Comparison of ENCODE assay signal across 11 cellular contexts in genomic region chr1:21930629-21931170, GRCh38. TPM values are rescaled to one million over a fixed set of nuclear protein-coding genes. Genes with fewer than 3 reads are reported as not detected.
DNase-seq lines count a peak whose midpoint lies in the region; ATAC-seq, FAIRE-seq and TF ChIP-seq lines count a peak whose summit lies in the region.
"Had no signal": no experiment of that assay in that cellular context is flagged by ENCODE, and none has a peak within 500 bp of the region (broad histone marks: within the 10 kb centered on the region; RNA-seq: fewer than 3 reads in every experiment).

No MANE protein-coding gene starts in this region.

- TF ChIP-seq POLR2A in A549 (IDR thresholded peaks at IDR 0.05; ENCODE audit: low read length) (no peak), gastroesophageal sphincter (IDR thresholded peaks at IDR 0.05) (no peak)

- H3K9me3 ChIP-seq in A549 (no peaks in the 10 kb centered on the region), SJCRH30 (replicated peaks) (no peaks in the 10 kb centered on the region), gastroesophageal sphincter (no peaks in the 10 kb centered on the region), psoas muscle (no peaks in the 10 kb centered on the region)

- FAIRE-seq in A549 (lab: Jason Lieb, UNC), result no peak

- TF ChIP-seq CTCF in A549 (IDR thresholded peaks at IDR 0.05) (no peak), gastroesophageal sphincter (IDR thresholded peaks at IDR 0.05) (no peak), psoas muscle (IDR thresholded peaks at IDR 0.05) (no peak)

- H3K36me3 ChIP-seq in SJCRH30 (peaks cover 52% of the 10 kb centered on the region), gastroesophageal sphincter (peaks cover 0 to 5% of the 10 kb centered on the region in 2 donors), psoas muscle (ENCODE audit: insufficient read depth in 1 of 2, low read depth in 1 of 2) (no peaks in the 10 kb centered on the region)

- H3K4me1 ChIP-seq in A549 (peaks cover 100% of the 10 kb centered on the region), SJCRH30 (peaks cover 60% of the 10 kb centered on the region), gastroesophageal sphincter (peaks cover 21 to 98% (median 75%) of the 10 kb centered on the region in 3 donors), psoas muscle (peaks cover 49% of the 10 kb centered on the region)

- peak overlapping the region; percentile 92 for H3K4me2 ChIP-seq in A549

- H3K27me3 ChIP-seq in SJCRH30 (no peaks in the 10 kb centered on the region), gastroesophageal sphincter (no peaks in the 10 kb centered on the region), psoas muscle (ENCODE audit: insufficient read depth in 3 of 3, low read length in 2 of 3) (no peaks in the 10 kb centered on the region)

- peak overlapping the region; percentile 98 to 100 for H3K27ac ChIP-seq in A549
- H3K27ac ChIP-seq in SJCRH30, result peak overlapping the region; percentile 59
- peak overlapping the region; percentile 86 to 98 (median 96) for H3K27ac ChIP-seq in gastroesophageal sphincter
- H3K27ac ChIP-seq in psoas muscle, result peak overlapping the region; percentile 82

- peak; percentile 10 to 23; a peak in 5 of 6 replicates for ATAC-seq in A549
- no peak for ATAC-seq in gastroesophageal sphincter
- ATAC-seq in psoas muscle, result no peak
- ATAC-seq in GM18498 (IDR thresholded peaks at IDR 0.05; ENCODE audit: unreplicated experiment), result no peak
- ATAC-seq: naive thymus-derived CD8-positive, alpha-beta T cell had no signal

- 86% methylated on average over 6 of the region's 6 CpGs for WGBS in A549 (ENCODE audit: missing lambda C conversion rate)
- 73 to 89% methylated on average over 2 to 4 of the region's 6 CpGs for WGBS in gastroesophageal sphincter (ENCODE audit: low coverage in 1 of 2), 2 donors
- 81 to 88% (median 84%) methylated on average over 6 of the region's 6 CpGs for WGBS in psoas muscle, 3 donors

- POLR2A ChIA-PET in A549 (lab: Yijun Ruan, JAX), result no interaction called here

- CTCF ChIA-PET in A549 (lab: Yijun Ruan, JAX), result interaction anchor here (0.7 to 4.3 kb wide), 5 partner anchors 9 to 18 kb away, joined by 3 to 18 read pairs (median 4); no protein-coding TSS in a partner anchor

- H3K4me3 ChIP-seq in A549 (peak overlapping the region; percentile 20; the same call in 2 of the 3 replicates), SJCRH30 (no peak overlapping the region), gastroesophageal sphincter (no peak overlapping the region), psoas muscle (peak overlapping the region; percentile 31)

- DNase-seq in A549 (ENCODE audit: low read depth in 1 of 2, low spot score in 1 of 2), result no peak
- no peak for DNase-seq in SJCRH30
- DNase-seq in psoas muscle, result no peak
- DNase-seq in NCI-H1436 (lab: John Stamatoyannopoulos, UW), result no peak
- no peak for DNase-seq in HUDEP-2 (lab: John Stamatoyannopoulos, UW; ENCODE audit: unreplicated experiment in 76 of 76)
- no peak for DNase-seq in NCI-H2171 (lab: John Stamatoyannopoulos, UW)
- DNase-seq: naive thymus-derived CD8-positive, alpha-beta T cell; stimulated activated CD4-positive, alpha-beta T cell treated with anti-CD3 and anti-CD28 coated beads, Interleukin-1b, Interleukin-23, amount 100 ng/mL, for 48 hours; stimulated activated naive CD4-positive, alpha-beta T cell treated with Interleukin-2 at 50 U/mL for 16 hours had no signal

- intact Hi-C loops in psoas muscle (cut with DNase I), result loop anchor here in 1 of 2 donors (5.0 kb wide), 1 partner anchor 33 kb away; no protein-coding TSS in a partner anchor

- no peak for TF ChIP-seq EP300 in A549 (IDR thresholded peaks at IDR 0.05)
- no peak for TF ChIP-seq EP300 in gastroesophageal sphincter (IDR thresholded peaks at IDR 0.05)

- no peak for TF ChIP-seq RAD21 in A549 (conservative IDR thresholded peaks at IDR 0.05 in 1 of 2, IDR thresholded peaks at IDR 0.05 in 1 of 2)

TF ChIP-seq in A549, 52 proteins besides CTCF, POLR2A, EP300 and RAD21:
- TF ChIP-seq POLR2AphosphoS2 (conservative IDR thresholded peaks at IDR 0.05; ENCODE audit: low read length) (no peak), CBX8 (IDR thresholded peaks at IDR 0.05) (no peak), JUNB (IDR thresholded peaks at IDR 0.05) (no peak), FOSB (CRISPR knock-in tag; IDR thresholded peaks at IDR 0.05) (no peak), HDAC2 (IDR thresholded peaks at IDR 0.05) (no peak), CHD2 (IDR thresholded peaks at IDR 0.05; ENCODE audit: low read length, partially characterized antibody) (no peak), KDM5A (IDR thresholded peaks at IDR 0.05) (no peak), TFCP2L1 (CRISPR knock-in tag; IDR thresholded peaks at IDR 0.05) (no peak), PHF8 (IDR thresholded peaks at IDR 0.05; ENCODE audit: borderline replicate concordance, low read depth) (no peak), RCOR1 (IDR thresholded peaks at IDR 0.05; ENCODE audit: low read depth, low read length) (no peak), EHMT2 (IDR thresholded peaks at IDR 0.05; ENCODE audit: low read depth) (no peak), RARB (CRISPR knock-in tag; IDR thresholded peaks at IDR 0.05) (no peak), USF2 (IDR thresholded peaks at IDR 0.05) (no peak), SMC3 (IDR thresholded peaks at IDR 0.05) (no peak), TP53 (CRISPR knock-in tag; IDR thresholded peaks at IDR 0.05) (no peak), JUN (IDR thresholded peaks at IDR 0.05) (no peak), MYC (IDR thresholded peaks at IDR 0.05; ENCODE audit: borderline replicate concordance, low read length) (no peak)
- TF ChIP-seq, protein P1, sequence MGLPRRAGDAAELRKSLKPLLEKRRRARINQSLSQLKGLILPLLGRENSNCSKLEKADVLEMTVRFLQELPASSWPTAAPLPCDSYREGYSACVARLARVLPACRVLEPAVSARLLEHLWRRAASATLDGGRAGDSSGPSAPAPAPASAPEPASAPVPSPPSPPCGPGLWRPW (IDR thresholded peaks at IDR 0.05), result no peak
- TF ChIP-seq, protein P2, sequence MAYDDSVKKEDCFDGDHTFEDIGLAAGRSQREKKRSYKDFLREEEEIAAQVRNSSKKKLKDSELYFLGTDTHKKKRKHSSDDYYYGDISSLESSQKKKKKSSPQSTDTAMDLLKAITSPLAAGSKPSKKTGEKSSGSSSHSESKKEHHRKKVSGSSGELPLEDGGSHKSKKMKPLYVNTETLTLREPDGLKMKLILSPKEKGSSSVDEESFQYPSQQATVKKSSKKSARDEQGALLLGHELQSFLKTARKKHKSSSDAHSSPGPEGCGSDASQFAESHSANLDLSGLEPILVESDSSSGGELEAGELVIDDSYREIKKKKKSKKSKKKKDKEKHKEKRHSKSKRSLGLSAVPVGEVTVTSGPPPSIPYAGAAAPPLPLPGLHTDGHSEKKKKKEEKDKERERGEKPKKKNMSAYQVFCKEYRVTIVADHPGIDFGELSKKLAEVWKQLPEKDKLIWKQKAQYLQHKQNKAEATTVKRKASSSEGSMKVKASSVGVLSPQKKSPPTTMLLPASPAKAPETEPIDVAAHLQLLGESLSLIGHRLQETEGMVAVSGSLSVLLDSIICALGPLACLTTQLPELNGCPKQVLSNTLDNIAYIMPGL (CRISPR knock-in tag; IDR thresholded peaks at IDR 0.05; ENCODE audit: borderline replicate concordance), result no peak
- TF ChIP-seq, protein P3, sequence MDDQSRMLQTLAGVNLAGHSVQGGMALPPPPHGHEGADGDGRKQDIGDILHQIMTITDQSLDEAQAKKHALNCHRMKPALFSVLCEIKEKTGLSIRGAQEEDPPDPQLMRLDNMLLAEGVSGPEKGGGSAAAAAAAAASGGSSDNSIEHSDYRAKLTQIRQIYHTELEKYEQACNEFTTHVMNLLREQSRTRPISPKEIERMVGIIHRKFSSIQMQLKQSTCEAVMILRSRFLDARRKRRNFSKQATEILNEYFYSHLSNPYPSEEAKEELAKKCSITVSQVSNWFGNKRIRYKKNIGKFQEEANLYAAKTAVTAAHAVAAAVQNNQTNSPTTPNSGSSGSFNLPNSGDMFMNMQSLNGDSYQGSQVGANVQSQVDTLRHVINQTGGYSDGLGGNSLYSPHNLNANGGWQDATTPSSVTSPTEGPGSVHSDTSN (IDR thresholded peaks at IDR 0.05), result no peak

RNA-seq across cellular contexts. Expression of gene HSPG2, which starts 6.4 kb away (rescaled TPM):
- polyA plus RNA-seq in A549 (2011; rRNA removed) (7.0 and 8.3 TPM in 2 replicates), A549 (2017; fragmentation: RNase III; extraction: RNeasy Plus Mini Kit Qiagen cat#74134 plus additional on column Dnase treatment) (42.7 to 51.6 TPM (median 43.5 TPM) in 3 replicates), psoas muscle (10 to 100 TPM; 24.5 to 74.8 (median 43.8) TPM)
- polyA plus RNA-seq in A549 (2012; cell fraction: cytosol; rRNA removed), result 26.3 and 36.6 TPM in 2 replicates
- 187 and 265 TPM in 2 replicates for polyA plus RNA-seq in A549 (2012; cell fraction: nucleus; rRNA removed)
- polyA minus RNA-seq in A549 (2011; rRNA and poly(A)+ RNA removed), result 16.1 and 26.1 TPM in 2 replicates
- 82.3 and 84.0 TPM in 2 replicates for total RNA-seq in SJCRH30 (2014; rRNA removed; shearing (Covaris generic))
- total RNA-seq in gastroesophageal sphincter (1,000 to 10,000 TPM in 1 of 4 donors, 100 to 1,000 TPM in 3; 311 to 1,021 (median 351) TPM), psoas muscle (100 to 1,000 TPM; 102 to 168 (median 135) TPM)

RNA-seq across cellular contexts. Expression of gene CELA3B, which starts 46.1 kb away (rescaled TPM):
- polyA plus RNA-seq in A549 (2011; rRNA removed), result not detected in 2 replicates
- not detected in 2 replicates for polyA plus RNA-seq in A549 (2012; cell fraction: cytosol; rRNA removed)
- not detected in 2 replicates for polyA plus RNA-seq in A549 (2012; cell fraction: nucleus; rRNA removed)
- not detected in 3 replicates for polyA plus RNA-seq in A549 (2017; fragmentation: RNase III; extraction: RNeasy Plus Mini Kit Qiagen cat#74134 plus additional on column Dnase treatment)
- polyA minus RNA-seq in A549 (2011; rRNA and poly(A)+ RNA removed), result not detected in 2 replicates
- total RNA-seq in SJCRH30 (2014; rRNA removed; shearing (Covaris generic)), result not detected in 2 replicates
- not detected for total RNA-seq in gastroesophageal sphincter
- 1 to 10 TPM in 1 of 4 donors, under 1 TPM in 1, not detected in 2; 0.42 to 1.7 TPM for total RNA-seq in psoas muscle
- under 1 TPM; 0.09 to 0.64 (median 0.24) TPM for polyA plus RNA-seq in psoas muscle
- total RNA-seq: naive thymus-derived CD8-positive, alpha-beta T cell had no signal
- polyA plus RNA-seq: naive thymus-derived CD8-positive, alpha-beta T cell had no signal

Comparison
In these comparisons a context has a peak if more than half of its experiments do, and no peak if none do; other contexts are left out.
1. ATAC-seq: peak in A549 (2 of 2); none in gastroesophageal sphincter (single experiment), psoas muscle (0 of 4) and GM18498 (single experiment).
2. H3K4me3 ChIP-seq: peak in A549 (single experiment) and psoas muscle (single experiment); none in SJCRH30 (single experiment) and gastroesophageal sphincter (0 of 2).
3. Peak in every context shown above with its lines, with median percentiles within 50 percentile points of each other: H3K27ac ChIP-seq.